ENCODE assay signal across 8 cellular contexts in the genomic region with DNA sequence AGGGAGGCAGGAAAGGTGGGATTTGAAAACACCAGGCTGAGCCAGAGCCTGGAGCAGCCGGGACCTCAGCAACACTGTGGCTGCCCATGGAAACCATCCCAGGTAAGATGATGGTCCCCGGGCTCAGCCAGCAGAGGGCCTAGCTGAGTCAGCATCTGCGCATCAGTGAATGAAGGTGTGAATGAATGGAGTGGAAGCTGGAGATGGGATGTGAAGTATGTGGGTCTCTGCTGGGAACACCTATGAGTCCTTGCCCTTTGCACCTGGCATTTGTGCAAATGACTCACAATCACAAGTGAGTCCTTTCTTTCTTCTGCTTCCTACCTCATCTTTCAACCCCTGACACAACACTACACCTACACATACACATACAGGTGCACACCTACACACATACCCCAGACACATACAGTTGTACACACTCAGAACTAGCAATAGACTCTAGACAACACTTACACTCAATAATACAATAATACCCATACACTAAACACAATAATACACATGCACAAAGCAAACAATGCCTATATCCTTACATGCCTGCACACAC.
DNase-seq lines count a peak whose midpoint lies in the region; ATAC-seq and TF ChIP-seq lines count a peak whose summit lies in the region.
"Had no signal": no experiment of that assay in that cellular context is flagged by ENCODE, and none has a peak within 500 bp of the region (broad histone marks: within the 10 kb centered on the region; RNA-seq: fewer than 3 reads in every experiment).

No MANE protein-coding gene starts in this region.

- no peak for ATAC-seq in HG03025 (IDR thresholded peaks at IDR 0.05; ENCODE audit: low FRiP score, unreplicated experiment)

- peak; percentile 74 for DNase-seq in G401 (ENCODE audit: low spot score)
- peak; percentile 50 for DNase-seq in cerebellum (ENCODE audit: low spot score)
- no peak for DNase-seq in nephron progenitor cell
- DNase-seq in NK-92 (lab: John Stamatoyannopoulos, UW; ENCODE audit: unreplicated experiment), result no peak
- DNase-seq in tibial nerve (ENCODE audit: low spot score in 2 of 2), result no peak
- DNase-seq: activated CD4-positive, alpha-beta T cell treated with anti-CD3 and anti-CD28 coated beads, Interleukin-2, amount 10 ng/mL, durations not matched to agents 7 days and 5 days had no signal

- peaks cover 19% of the 10 kb centered on the region for H3K27me3 Mint-ChIP-seq in nephron progenitor cell (ENCODE audit: low read depth, poor library complexity)
- H3K27me3 Mint-ChIP-seq: activated CD4-positive, alpha-beta T cell treated with anti-CD3 and anti-CD28 coated beads, Interleukin-2, amount 10 ng/mL, durations not matched to agents 7 days and 5 days had no signal

- H3K27ac Mint-ChIP-seq in nephron progenitor cell, result no peak overlapping the region
- H3K27ac Mint-ChIP-seq: activated CD4-positive, alpha-beta T cell treated with anti-CD3 and anti-CD28 coated beads, Interleukin-2, amount 10 ng/mL, durations not matched to agents 7 days and 5 days had no signal

- TF ChIP-seq POLR2A in tibial nerve (IDR thresholded peaks at IDR 0.05), result no peak

- 51 to 55% methylated on average over 3 of the region's 3 CpGs for WGBS in tibial nerve, 2 donors

- TF ChIP-seq EP300 in tibial nerve (IDR thresholded peaks at IDR 0.05), result no peak

- H3K4me3 ChIP-seq in tibial nerve, result no peak overlapping the region

- H3K9me3 Mint-ChIP-seq in nephron progenitor cell, result peaks cover 4% of the 10 kb centered on the region
- H3K9me3 Mint-ChIP-seq: activated CD4-positive, alpha-beta T cell treated with anti-CD3 and anti-CD28 coated beads, Interleukin-2, amount 10 ng/mL, durations not matched to agents 7 days and 5 days had no signal

- in situ Hi-C loops in G401 (cut with HindIII; ENCODE audit: low sequenced_read_pairs), result no loop called here

- H3K27me3 ChIP-seq in tibial nerve, result peaks cover 0 to 7% of the 10 kb centered on the region in 2 donors

- peak; percentile 25 for TF ChIP-seq CTCF in nephron progenitor cell (IDR thresholded peaks at IDR 0.05)
- TF ChIP-seq CTCF in tibial nerve (IDR thresholded peaks at IDR 0.05), result no peak

- no peaks in the 10 kb centered on the region for H3K36me3 Mint-ChIP-seq in nephron progenitor cell (ENCODE audit: low read depth)

- H3K9me3 ChIP-seq in KOPT-K1 (ENCODE audit: insufficient read depth, low read length, poor library complexity, severe bottlenecking) (peaks cover 11% of the 10 kb centered on the region), tibial nerve (no peaks in the 10 kb centered on the region)

- peaks cover 16% of the 10 kb centered on the region for H3K4me1 Mint-ChIP-seq in nephron progenitor cell

- peaks cover 0 to 24% (median 10%) of the 10 kb centered on the region in 4 donors for H3K4me1 ChIP-seq in tibial nerve

- H3K27ac ChIP-seq in KOPT-K1 (ENCODE audit: low read depth, low read length, poor library complexity, severe bottlenecking) (peak overlapping the region; percentile 38), tibial nerve (no peak overlapping the region)

- no peak overlapping the region for H3K4me3 Mint-ChIP-seq in nephron progenitor cell
- H3K4me3 Mint-ChIP-seq: activated CD4-positive, alpha-beta T cell treated with anti-CD3 and anti-CD28 coated beads, Interleukin-2, amount 10 ng/mL, durations not matched to agents 7 days and 5 days had no signal

- H3K36me3 ChIP-seq in KOPT-K1 (ENCODE audit: insufficient read depth, low read length) (no peaks in the 10 kb centered on the region), tibial nerve (no peaks in the 10 kb centered on the region)

Comparison
In these comparisons a context has a peak if more than half of its experiments do, and no peak if none do; other contexts are left out.
1. DNase-seq: peak in G401 (single experiment) and cerebellum (single experiment); none in nephron progenitor cell (single experiment), NK-92 (single experiment) and tibial nerve (0 of 2).